ENCODE assay signal across 37 cellular contexts in the genomic region with DNA sequence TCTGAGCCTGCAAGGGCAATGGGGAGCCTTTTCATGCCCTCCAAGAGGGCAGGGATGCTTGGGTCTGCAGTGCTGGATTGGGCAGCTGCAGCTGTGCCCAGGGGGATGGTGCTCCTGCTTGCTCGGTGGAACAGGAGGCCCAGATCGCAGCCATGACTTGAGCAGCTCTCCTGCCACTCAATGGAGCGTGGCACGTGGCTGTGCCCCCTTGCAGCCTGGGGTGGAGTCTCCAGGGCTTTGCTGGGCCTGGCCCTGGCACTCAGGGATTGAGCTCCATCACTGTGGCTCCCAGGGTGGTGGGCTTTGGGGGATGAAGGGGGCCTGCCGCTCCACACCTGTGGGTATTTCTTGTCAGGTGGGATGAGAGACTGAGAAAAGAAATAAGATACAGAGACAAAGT. TPM values are rescaled to one million over a fixed set of nuclear protein-coding genes. Genes with fewer than 3 reads are reported as not detected.
"Had no signal": no experiment of that assay in that cellular context is flagged by ENCODE, and none has a peak within 500 bp of the region (broad histone marks: within the 10 kb centered on the region; RNA-seq: fewer than 3 reads in every experiment).

No MANE protein-coding gene starts in this region.

- H3K4me3 Mint-ChIP-seq: activated B cell treated with CpG ODN at 0.5 μM for 24 hours; activated CD4-positive, alpha-beta memory T cell treated with anti-CD3 and anti-CD28 coated beads for 36 hours; activated CD4-positive, alpha-beta T cell treated with anti-CD3 and anti-CD28 coated beads, Interleukin-2, amount 10 ng/mL, durations not matched to agents 24 days and 14 days; activated CD8-positive, alpha-beta T cell treated with anti-CD3 and anti-CD28 coated beads for 36 hours; activated naive CD4-positive, alpha-beta T cell treated with anti-CD3 and anti-CD28 coated beads for 36 hours; activated naive CD8-positive, alpha-beta T cell treated with anti-CD3 and anti-CD28 coated beads for 36 hours; activated T-cell treated with anti-CD3 and anti-CD28 coated beads, Interleukin-2, amount 50 U/mL, for 4 hours; activated T-cell treated with anti-CD3 and anti-CD28 coated beads, Interleukin-2, amount 50 U/mL, for 72 hours; activated T-helper 1 cell treated with anti-CD3 and anti-CD28 coated beads, Interleukin-12 subunit alpha, Interleukin-12 subunit beta, Interleukin-2, Interleukin-4 antibody, amounts not matched to agents 30 ng/mL and 10 ng/mL and 1 ng/mL, durations not matched to agents 14 hours and 24 hours and 36 hours; activated T-helper 17 cell treated with anti-CD3 and anti-CD28 coated beads, Interleukin-2, amount 50 U/mL, for 72 hours; T-helper 1 cell treated with Interleukin-12 subunit alpha and Interleukin-12 subunit beta and Interleukin-4 antibody, amounts not matched to agents 30 μg/mL and 1 μg/mL, for 36 hours had no signal

- H3K36me3 Mint-ChIP-seq: activated CD4-positive, alpha-beta memory T cell treated with anti-CD3 and anti-CD28 coated beads for 36 hours; activated naive CD4-positive, alpha-beta T cell treated with anti-CD3 and anti-CD28 coated beads, Interleukin-2, amount 50 U/mL, for 72 hours; activated naive CD8-positive, alpha-beta T cell treated with anti-CD3 and anti-CD28 coated beads for 36 hours had no signal

- H3K4me1 ChIP-seq: adrenal gland, body of pancreas, breast epithelium had no signal

- H3K27ac Mint-ChIP-seq: activated B cell treated with CpG ODN at 0.5 μM for 24 hours; activated CD4-positive, alpha-beta memory T cell treated with anti-CD3 and anti-CD28 coated beads for 36 hours; activated CD4-positive, alpha-beta T cell treated with anti-CD3 and anti-CD28 coated beads, Interleukin-2, amount 10 ng/mL, durations not matched to agents 24 days and 14 days; activated CD8-positive, alpha-beta T cell treated with anti-CD3 and anti-CD28 coated beads for 36 hours; activated naive CD4-positive, alpha-beta T cell treated with anti-CD3 and anti-CD28 coated beads for 36 hours; activated naive CD4-positive, alpha-beta T cell treated with anti-CD3 and anti-CD28 coated beads, Interleukin-2, amount 50 U/mL, for 72 hours; activated naive CD8-positive, alpha-beta T cell treated with anti-CD3 and anti-CD28 coated beads for 36 hours; activated T-cell treated with anti-CD3 and anti-CD28 coated beads, Interleukin-2, amount 50 U/mL, for 72 hours; activated T-helper 1 cell treated with anti-CD3 and anti-CD28 coated beads, Interleukin-12 subunit alpha, Interleukin-12 subunit beta, Interleukin-2, Interleukin-4 antibody, amounts not matched to agents 30 ng/mL and 10 ng/mL and 1 ng/mL, durations not matched to agents 14 hours and 24 hours and 36 hours; activated T-helper 17 cell treated with anti-CD3 and anti-CD28 coated beads, Interleukin-2, amount 50 U/mL, for 72 hours; T-helper 1 cell treated with Interleukin-12 subunit alpha and Interleukin-12 subunit beta and Interleukin-4 antibody, amounts not matched to agents 30 μg/mL and 1 μg/mL, for 36 hours had no signal

- H3K4me3 ChIP-seq: adrenal gland, body of pancreas, breast epithelium had no signal

- H3K4me1 Mint-ChIP-seq: activated B cell treated with CpG ODN at 0.5 μM for 24 hours; activated CD4-positive, alpha-beta T cell treated with anti-CD3 and anti-CD28 coated beads, Interleukin-2, amount 10 ng/mL, durations not matched to agents 24 days and 14 days; activated naive CD8-positive, alpha-beta T cell treated with anti-CD3 and anti-CD28 coated beads for 36 hours; activated T-helper 17 cell treated with anti-CD3 and anti-CD28 coated beads, Interleukin-2, amount 50 U/mL, for 72 hours had no signal

- H3K27ac ChIP-seq: adrenal gland, body of pancreas, brain microvascular endothelial cell, breast epithelium, VCaP had no signal

- H3K9me3 Mint-ChIP-seq: activated CD4-positive, alpha-beta memory T cell treated with anti-CD3 and anti-CD28 coated beads for 36 hours; activated CD4-positive, alpha-beta T cell treated with anti-CD3 and anti-CD28 coated beads, Interleukin-2, amount 10 ng/mL, durations not matched to agents 24 days and 14 days; activated naive CD4-positive, alpha-beta T cell treated with anti-CD3 and anti-CD28 coated beads for 36 hours; activated T-cell treated with anti-CD3 and anti-CD28 coated beads, Interleukin-2, amount 50 U/mL, for 72 hours; activated T-helper 1 cell treated with anti-CD3 and anti-CD28 coated beads, Interleukin-12 subunit alpha, Interleukin-12 subunit beta, Interleukin-2, Interleukin-4 antibody, amounts not matched to agents 30 ng/mL and 10 ng/mL and 1 ng/mL, durations not matched to agents 14 hours and 24 hours and 36 hours; activated T-helper 17 cell treated with anti-CD3 and anti-CD28 coated beads, Interleukin-2, amount 50 U/mL, for 72 hours; T-helper 1 cell treated with Interleukin-12 subunit alpha and Interleukin-12 subunit beta and Interleukin-4 antibody, amounts not matched to agents 30 μg/mL and 1 μg/mL, for 36 hours had no signal

- ATAC-seq: activated CD8-positive, alpha-beta T cell treated with anti-CD3 and anti-CD28 coated beads for 36 hours; activated naive CD4-positive, alpha-beta T cell treated with anti-CD3 and anti-CD28 coated beads, Interleukin-2, amount 50 U/mL, for 72 hours; activated T-cell treated with anti-CD3 and anti-CD28 coated beads, Interleukin-2, amount 50 U/mL, for 4 hours; activated T-cell treated with anti-CD3 and anti-CD28 coated beads, Interleukin-2, amount 50 U/mL, for 72 hours; activated T-helper 17 cell treated with anti-CD3 and anti-CD28 coated beads, Interleukin-2, amount 50 U/mL, for 72 hours; body of pancreas had no signal

- H3K9me3 ChIP-seq: adrenal gland, body of pancreas had no signal

- DNase-seq: activated B cell treated with CpG ODN at 0.5 μM for 24 hours; activated CD4-positive, alpha-beta memory T cell treated with anti-CD3 and anti-CD28 coated beads for 36 hours; activated CD4-positive, alpha-beta T cell treated with anti-CD3 and anti-CD28 coated beads for 4 hours; activated CD4-positive, alpha-beta T cell treated with anti-CD3 and anti-CD28 coated beads, Interleukin-2, amount 10 ng/mL, durations not matched to agents 24 days and 14 days; activated CD4-positive, alpha-beta T cell treated with anti-CD3 and anti-CD28 coated beads, Interleukin-2, amount 50 U/mL, for 1 hour; activated CD4-positive, alpha-beta T cell treated with anti-CD3 and anti-CD28 coated beads, Interleukin-2, amount 50 U/mL, for 4 hours; activated CD4-positive, CD25-positive, alpha-beta regulatory T cell treated with anti-CD3 and anti-CD28 coated beads, Interleukin-2, amount 50 U/mL, for 72 hours; activated CD8-positive, alpha-beta memory T cell treated with anti-CD3 and anti-CD28 coated beads, Interleukin-2, amount 50 U/mL, for 4 hours; activated CD8-positive, alpha-beta T cell treated with anti-CD3 and anti-CD28 coated beads for 36 hours; activated effector memory CD4-positive, alpha-beta T cell treated with anti-CD3 and anti-CD28 coated beads, Interleukin-2, amount 50 U/mL, for 16 hours; activated gamma-delta T cell treated with Interleukin-2 at 50 U/mL for 16 hours; activated naive CD4-positive, alpha-beta T cell; activated naive CD4-positive, alpha-beta T cell treated with anti-CD3 and anti-CD28 coated beads for 36 hours; activated naive CD4-positive, alpha-beta T cell treated with anti-CD3 and anti-CD28 coated beads, Interleukin-2, amount 50 U/mL, for 16 hours; activated naive CD8-positive, alpha-beta T cell treated with anti-CD3 and anti-CD28 coated beads for 36 hours; activated T-cell treated with anti-CD3 and anti-CD28 coated beads for 4 hours; activated T-cell treated with anti-CD3 and anti-CD28 coated beads, Interleukin-2, amount 50 U/mL, for 1 hour; activated T-cell treated with anti-CD3 and anti-CD28 coated beads, Interleukin-2, amount 50 U/mL, for 4 hours; activated T-cell treated with anti-CD3 and anti-CD28 coated beads, Interleukin-2, amount 50 U/mL, for 72 hours; adrenal gland; amniotic stem cell; body of pancreas; brain microvascular endothelial cell; central memory CD4-positive, alpha-beta T cell; T-helper 1 cell; T1000 had no signal

- H3K36me3 ChIP-seq: adrenal gland, brain microvascular endothelial cell, breast epithelium had no signal

- H3K27me3 Mint-ChIP-seq: activated B cell treated with CpG ODN at 0.5 μM for 24 hours; activated CD4-positive, alpha-beta memory T cell treated with anti-CD3 and anti-CD28 coated beads for 36 hours; activated CD4-positive, alpha-beta T cell treated with anti-CD3 and anti-CD28 coated beads, Interleukin-2, amount 10 ng/mL, durations not matched to agents 24 days and 14 days; activated naive CD8-positive, alpha-beta T cell treated with anti-CD3 and anti-CD28 coated beads for 36 hours had no signal

- H3K27me3 ChIP-seq: adrenal gland, body of pancreas, brain microvascular endothelial cell, breast epithelium had no signal

RNA-seq across cellular contexts. Expression of a gene that starts 53.4 kb away (rescaled TPM):
- total RNA-seq: activated B cell treated with CpG ODN at 0.5 μM for 24 hours; activated CD4-positive, alpha-beta memory T cell treated with anti-CD3 and anti-CD28 coated beads for 36 hours; activated CD4-positive, alpha-beta T cell treated with anti-CD3 and anti-CD28 coated beads, Interleukin-2, amount 10 ng/mL, durations not matched to agents 24 days and 14 days; activated CD8-positive, alpha-beta memory T cell treated with anti-CD3 and anti-CD28 coated beads for 36 hours; activated CD8-positive, alpha-beta T cell treated with anti-CD3 and anti-CD28 coated beads for 36 hours; activated naive CD4-positive, alpha-beta T cell treated with anti-CD3 and anti-CD28 coated beads for 36 hours; activated naive CD4-positive, alpha-beta T cell treated with anti-CD3 and anti-CD28 coated beads, Interleukin-2, amount 50 U/mL, for 72 hours; activated naive CD8-positive, alpha-beta T cell treated with anti-CD3 and anti-CD28 coated beads for 36 hours; activated T-cell treated with anti-CD3 and anti-CD28 coated beads, Interleukin-2, amount 50 U/mL, for 4 hours; activated T-cell treated with anti-CD3 and anti-CD28 coated beads, Interleukin-2, amount 50 U/mL, for 72 hours; activated T-helper 1 cell treated with anti-CD3 and anti-CD28 coated beads, Interleukin-12 subunit alpha, Interleukin-12 subunit beta, Interleukin-2, Interleukin-4 antibody, amounts not matched to agents 30 ng/mL and 10 ng/mL and 1 ng/mL, durations not matched to agents 14 hours and 24 hours and 36 hours; activated T-helper 17 cell treated with anti-CD3 and anti-CD28 coated beads, Interleukin-2, amount 50 U/mL, for 72 hours; adrenal gland; astrocyte; body of pancreas; breast epithelium; cardiac septum; T-helper 2 cell treated with Interferon-gamma antibody and Interleukin-4, amounts not matched to agents 100 ng/mL and 5 ng/mL, for 36 hours had no signal
- polyA plus RNA-seq: adrenal gland, aorta had no signal
